ENCODE assay signal across 16 cellular contexts in genomic region chr22:20606784-20607128, GRCh38.
"Had no signal": no experiment of that assay in that cellular context is flagged by ENCODE, and none has a peak within 500 bp of the region (broad histone marks: within the 10 kb centered on the region; RNA-seq: fewer than 3 reads in every experiment).

No MANE protein-coding gene starts in this region.

- H3K4me2 ChIP-seq: hepatocyte had no signal

- DNase-seq: esophagus squamous epithelium, left ventricle myocardium inferior, uterus had no signal

- H3K36me3 Mint-ChIP-seq: activated naive CD8-positive, alpha-beta T cell; memory B cell; naive thymus-derived CD4-positive, alpha-beta T cell had no signal

- H3K27me3 Mint-ChIP-seq: activated CD8-positive, alpha-beta T cell treated with anti-CD3 and anti-CD28 coated beads for 36 hours; activated naive CD8-positive, alpha-beta T cell; stimulated activated naive CD8-positive, alpha-beta T cell treated with anti-CD3 and anti-CD28 coated beads, Interleukin-15, Interleukin-2, amounts not matched to agents 100 ng/mL and 50 ng/mL, for 24 hours had no signal

- H3K4me1 ChIP-seq: left ventricle myocardium inferior, right atrium auricular region, uterus had no signal

- H3K9me3 Mint-ChIP-seq: activated CD8-positive, alpha-beta T cell treated with anti-CD3 and anti-CD28 coated beads for 36 hours; activated T-cell treated with anti-CD3 and anti-CD28 coated beads, Interleukin-2, amount 50 U/mL, for 72 hours; memory B cell; naive thymus-derived CD4-positive, alpha-beta T cell; stimulated activated naive CD8-positive, alpha-beta T cell treated with anti-CD3 and anti-CD28 coated beads, Interleukin-15, Interleukin-2, amounts not matched to agents 100 ng/mL and 50 ng/mL, for 24 hours had no signal

- H3K9me3 ChIP-seq: body of pancreas, esophagus squamous epithelium, left ventricle myocardium inferior, mucosa of descending colon, right atrium auricular region, uterus had no signal

- H3K4me3 Mint-ChIP-seq: activated CD8-positive, alpha-beta T cell treated with anti-CD3 and anti-CD28 coated beads for 36 hours; activated naive CD8-positive, alpha-beta T cell; activated T-cell treated with anti-CD3 and anti-CD28 coated beads, Interleukin-2, amount 50 U/mL, for 72 hours; stimulated activated naive CD8-positive, alpha-beta T cell treated with anti-CD3 and anti-CD28 coated beads, Interleukin-15, Interleukin-2, amounts not matched to agents 100 ng/mL and 50 ng/mL, for 24 hours had no signal

- H3K27ac ChIP-seq: coronary artery, hepatocyte, left ventricle myocardium inferior, right atrium auricular region, skin epidermis, uterus had no signal

- H2AFZ ChIP-seq: hepatocyte had no signal

- H3K27ac Mint-ChIP-seq: activated CD8-positive, alpha-beta T cell treated with anti-CD3 and anti-CD28 coated beads for 36 hours; activated naive CD8-positive, alpha-beta T cell; activated T-cell treated with anti-CD3 and anti-CD28 coated beads, Interleukin-2, amount 50 U/mL, for 72 hours; memory B cell; progenitor cell of endocrine pancreas; stimulated activated naive CD8-positive, alpha-beta T cell treated with anti-CD3 and anti-CD28 coated beads, Interleukin-15, Interleukin-2, amounts not matched to agents 100 ng/mL and 50 ng/mL, for 24 hours had no signal

- H3K36me3 ChIP-seq: esophagus squamous epithelium, left ventricle myocardium inferior, right atrium auricular region, uterus had no signal

- H3K4me3 ChIP-seq: body of pancreas, coronary artery, hepatocyte, left ventricle myocardium inferior, mucosa of descending colon, right atrium auricular region, skin epidermis, uterus had no signal

- H3K79me2 ChIP-seq: hepatocyte had no signal

- H3K27me3 ChIP-seq: body of pancreas, hepatocyte, right atrium auricular region, uterus had no signal
